In genomic region chr2:117195381-117195780, GRCh38 we compare ENCODE assay signal across 25 cellular contexts.
"Had no signal": no experiment of that assay in that cellular context is flagged by ENCODE, and none has a peak within 500 bp of the region (broad histone marks: within the 10 kb centered on the region; RNA-seq: fewer than 3 reads in every experiment).

No MANE protein-coding gene starts in this region.

- H3K4me1 ChIP-seq: colonic mucosa, esophagus muscularis mucosa, esophagus squamous epithelium, foreskin keratinocyte, gastrocnemius medialis, gastroesophageal sphincter, heart left ventricle, heart right ventricle had no signal

- DNase-seq: colonic mucosa; cortex of kidney; dermis blood vessel endothelial cell; dorsolateral prefrontal cortex; effector CD4-positive, alpha-beta T cell; effector CD8-positive, alpha-beta T cell; effector memory CD4-positive, alpha-beta T cell; effector memory CD8-positive, alpha-beta T cell; endodermal cell; erythroblast; esophagus squamous epithelium; foreskin fibroblast; foreskin keratinocyte; foreskin melanocyte; gastrocnemius medialis; glutamatergic neuron; head of caudate nucleus; heart left ventricle; heart right ventricle had no signal

- H3K36me3 ChIP-seq: colonic mucosa, esophagus muscularis mucosa, esophagus squamous epithelium, gastrocnemius medialis, gastroesophageal sphincter, heart left ventricle, heart right ventricle had no signal

- H3K9me3 ChIP-seq: colonic mucosa, esophagus muscularis mucosa, esophagus squamous epithelium, gastrocnemius medialis, gastroesophageal sphincter, heart left ventricle had no signal

- ATAC-seq: effector memory CD8-positive, alpha-beta T cell; esophagus mucosa; foreskin keratinocyte; gastrocnemius medialis; gastroesophageal sphincter; heart left ventricle; heart right ventricle had no signal

- H3K79me2 ChIP-seq: hepatocyte had no signal

- H3K4me3 ChIP-seq: colonic mucosa, coronary artery, dorsolateral prefrontal cortex, esophagus muscularis mucosa, esophagus squamous epithelium, gastrocnemius medialis, gastroesophageal sphincter, heart left ventricle, heart right ventricle, hepatocyte had no signal

- H3K4me2 ChIP-seq: hepatocyte had no signal

- H3K27me3 ChIP-seq: colonic mucosa, dorsolateral prefrontal cortex, esophagus muscularis mucosa, esophagus squamous epithelium, foreskin keratinocyte, gastrocnemius medialis, gastroesophageal sphincter, heart left ventricle, heart right ventricle, hepatocyte had no signal

- H3K27ac ChIP-seq: colonic mucosa, coronary artery, dorsolateral prefrontal cortex, epithelial cell of prostate, esophagus muscularis mucosa, esophagus squamous epithelium, foreskin keratinocyte, gastrocnemius medialis, gastroesophageal sphincter, heart left ventricle, heart right ventricle, hepatocyte had no signal

- H2AFZ ChIP-seq: hepatocyte had no signal
